In genomic region chr1:60149254-60149653, GRCh38 we compare ENCODE assay signal across 13 cellular contexts.
DNase-seq lines count a peak whose midpoint lies in the region; ATAC-seq and TF ChIP-seq lines count a peak whose summit lies in the region.
"Had no signal": no experiment of that assay in that cellular context is flagged by ENCODE, and none has a peak within 500 bp of the region (broad histone marks: within the 10 kb centered on the region; RNA-seq: fewer than 3 reads in every experiment).

No MANE protein-coding gene starts in this region.

- intact Hi-C loops in left ventricle myocardium superior (cut with micrococcal nuclease) (no loop called here), testis (cut with DNase I; ENCODE audit: low total_unique reads) (no loop called here)

- DNase-seq in NCI-H2081 (lab: John Stamatoyannopoulos, UW): peak; percentile 18 to 68
- DNase-seq in NCI-H2081 treated with DMSO at 0.1 percent for 48 hours (lab: John Stamatoyannopoulos, UW): no peak
- DNase-seq in SK-N-SH: peak; percentile 14
- peak; percentile 86 for DNase-seq in left ventricle myocardium superior
- peak; percentile 72 for DNase-seq in testis
- no peak for DNase-seq in activated T-cell treated with anti-CD3 and anti-CD28 coated beads, Interleukin-2, amount 50 U/mL, for 48 hours
- no peak for DNase-seq in NCI-H1930 (lab: John Stamatoyannopoulos, UW)
- DNase-seq: 8988T; activated CD8-positive, alpha-beta T cell treated with anti-CD3 and anti-CD28 coated beads for 36 hours; T-helper 17 cell had no signal

- H3K27ac ChIP-seq in SK-N-SH (ENCODE audit: low read depth in 2 of 2, low read length in 1 of 2) (peak overlapping the region in 1 of 2 experiments; percentile 53; a peak in 2 of 4 replicates), testis (no peak overlapping the region)
- H3K27ac ChIP-seq: dorsolateral prefrontal cortex had no signal

- H3K9ac ChIP-seq in SK-N-SH: no peak overlapping the region

- H3K4me1 ChIP-seq in SK-N-SH (ENCODE audit: control insufficient read depth in 1 of 2, insufficient read depth in 2 of 2, low read depth in 1 of 2, low read length in 1 of 2) (peaks cover 0 to 7% of the 10 kb centered on the region in 2 experiments; a peak in 2 of 4 replicates), testis (no peaks in the 10 kb centered on the region)

- H3K9me3 ChIP-seq in SK-N-SH (no peaks in the 10 kb centered on the region), testis (no peaks in the 10 kb centered on the region)

- no peaks in the 10 kb centered on the region for H3K36me3 ChIP-seq in SK-N-SH (replicated peaks in 1 of 2; ENCODE audit: control insufficient read depth in 1 of 2, insufficient read depth in 2 of 2, low read length in 1 of 2)
- H3K36me3 ChIP-seq in testis (ENCODE audit: low read depth, missing control alignments): no peaks in the 10 kb centered on the region

- peak; percentile 100 for ATAC-seq in left ventricle myocardium superior
- no peak for ATAC-seq in HG03025 (IDR thresholded peaks at IDR 0.05; ENCODE audit: low FRiP score, unreplicated experiment)
- ATAC-seq: activated CD8-positive, alpha-beta T cell treated with anti-CD3 and anti-CD28 coated beads for 36 hours; T-helper 17 cell had no signal

- no peaks in the 10 kb centered on the region for H4K20me1 ChIP-seq in SK-N-SH (ENCODE audit: insufficient read depth)

- no peak for TF ChIP-seq RAD21 in SK-N-SH (IDR thresholded peaks at IDR 0.05; ENCODE audit: low read length)

- TF ChIP-seq CTCF in SK-N-SH (IDR thresholded peaks at IDR 0.05): no peak
- no peak for TF ChIP-seq CTCF in testis (IDR thresholded peaks at IDR 0.05)

- H3F3A ChIP-seq in SK-N-SH (replicated peaks; ENCODE audit: insufficient read depth): no peaks in the 10 kb centered on the region

- CTCF ChIA-PET in SK-N-SH (lab: Yijun Ruan, JAX): interaction anchor here (0.7 to 1.3 kb wide), 4 partner anchors 9 to 178 kb away, joined by 3 to 5 read pairs (median 4); no protein-coding TSS in a partner anchor

- H3K4me3 ChIP-seq in SK-N-SH (ENCODE audit: low read depth in 2 of 2, low read length in 1 of 2) (no peak overlapping the region), testis (no peak overlapping the region)
- H3K4me3 ChIP-seq: dorsolateral prefrontal cortex, lung had no signal

- H3K79me2 ChIP-seq in SK-N-SH (ENCODE audit: insufficient read depth): no peaks in the 10 kb centered on the region

- POLR2A ChIA-PET in SK-N-SH (lab: Yijun Ruan, JAX): interaction anchor here (0.5 kb wide), 1 partner anchor 8 kb away, joined by 3 read pairs; no protein-coding TSS in a partner anchor

- WGBS in SK-N-SH (ENCODE audit: low lambda C conversion rate): 46% methylated on average over 2 of the region's 2 CpGs
- 34 to 58% methylated on average over 2 of the region's 2 CpGs for WGBS in testis, 2 donors

- H3K27me3 ChIP-seq in SK-N-SH (ENCODE audit: insufficient read depth) (no peaks in the 10 kb centered on the region), testis (no peaks in the 10 kb centered on the region)

- H3K9me2 ChIP-seq in SK-N-SH: no peaks in the 10 kb centered on the region

- H3K4me2 ChIP-seq in SK-N-SH: no peak overlapping the region

- H2AFZ ChIP-seq in SK-N-SH (ENCODE audit: low read depth): no peak overlapping the region

- TF ChIP-seq POLR2A in testis (IDR thresholded peaks at IDR 0.05): no peak

- no peak for TF ChIP-seq EP300 in SK-N-SH (IDR thresholded peaks at IDR 0.05; ENCODE audit: borderline replicate concordance in 1 of 2, low read depth in 1 of 2, low read length in 1 of 2)

TF ChIP-seq in SK-N-SH, 30 proteins besides CTCF, POLR2A, EP300 and RAD21:
- TF ChIP-seq, protein P1, sequence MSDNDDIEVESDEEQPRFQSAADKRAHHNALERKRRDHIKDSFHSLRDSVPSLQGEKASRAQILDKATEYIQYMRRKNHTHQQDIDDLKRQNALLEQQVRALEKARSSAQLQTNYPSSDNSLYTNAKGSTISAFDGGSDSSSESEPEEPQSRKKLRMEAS (IDR thresholded peaks at IDR 0.05; ENCODE audit: low read depth): no peak
- TF ChIP-seq, protein P2, sequence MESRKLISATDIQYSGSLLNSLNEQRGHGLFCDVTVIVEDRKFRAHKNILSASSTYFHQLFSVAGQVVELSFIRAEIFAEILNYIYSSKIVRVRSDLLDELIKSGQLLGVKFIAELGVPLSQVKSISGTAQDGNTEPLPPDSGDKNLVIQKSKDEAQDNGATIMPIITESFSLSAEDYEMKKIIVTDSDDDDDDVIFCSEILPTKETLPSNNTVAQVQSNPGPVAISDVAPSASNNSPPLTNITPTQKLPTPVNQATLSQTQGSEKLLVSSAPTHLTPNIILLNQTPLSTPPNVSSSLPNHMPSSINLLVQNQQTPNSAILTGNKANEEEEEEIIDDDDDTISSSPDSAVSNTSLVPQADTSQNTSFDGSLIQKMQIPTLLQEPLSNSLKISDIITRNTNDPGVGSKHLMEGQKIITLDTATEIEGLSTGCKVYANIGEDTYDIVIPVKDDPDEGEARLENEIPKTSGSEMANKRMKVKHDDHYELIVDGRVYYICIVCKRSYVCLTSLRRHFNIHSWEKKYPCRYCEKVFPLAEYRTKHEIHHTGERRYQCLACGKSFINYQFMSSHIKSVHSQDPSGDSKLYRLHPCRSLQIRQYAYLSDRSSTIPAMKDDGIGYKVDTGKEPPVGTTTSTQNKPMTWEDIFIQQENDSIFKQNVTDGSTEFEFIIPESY (IDR thresholded peaks at IDR 0.05; ENCODE audit: borderline replicate concordance, low read depth): no peak
- TF ChIP-seq SMC3 (IDR thresholded peaks at IDR 0.05; ENCODE audit: low read depth, low read length): no peak
- TF ChIP-seq YY1 (IDR thresholded peaks at IDR 0.05; ENCODE audit: low read depth): no peak
- TF ChIP-seq GATA2 (CRISPR knock-in tag; IDR thresholded peaks at IDR 0.05): no peak
- TF ChIP-seq USF2 (IDR thresholded peaks at IDR 0.05; ENCODE audit: borderline replicate concordance, low read depth, low read length): no peak
- no peak for TF ChIP-seq EZH2phosphoT487 (IDR thresholded peaks at IDR 0.05; ENCODE audit: borderline replicate concordance, low read depth)
TF ChIP-seq in SK-N-SH: peak in this region for 0.

Comparison
In these comparisons a context has a peak if more than half of its experiments do, and no peak if none do; other contexts are left out.
1. DNase-seq: peak in NCI-H2081 (2 of 2), SK-N-SH (single experiment), left ventricle myocardium superior (single experiment) and testis (single experiment); none in NCI-H2081 treated with DMSO at 0.1 percent for 48 hours (single experiment), activated T-cell treated with anti-CD3 and anti-CD28 coated beads, Interleukin-2, amount 50 U/mL, for 48 hours (0 of 2) and NCI-H1930 (0 of 2).